25 cellular contexts compared by ENCODE assay signal in genomic region chr7:26486153-26486552, GRCh38.
A peak's percentile ranks its signal among the peaks of the same experiment; 100 is the strongest.
DNase-seq lines count a peak whose midpoint lies in the region; ATAC-seq and TF ChIP-seq lines count a peak whose summit lies in the region.
"Had no signal": no experiment of that assay in that cellular context is flagged by ENCODE, and none has a peak within 500 bp of the region (broad histone marks: within the 10 kb centered on the region; RNA-seq: fewer than 3 reads in every experiment).

No MANE protein-coding gene starts in this region.

- H3K9me3 Mint-ChIP-seq in mesothelial cell of epicardium, result no peaks in the 10 kb centered on the region
- H3K9me3 Mint-ChIP-seq: CD4-positive, alpha-beta T cell; CD8-positive, alpha-beta T cell had no signal

- peaks cover 6% of the 10 kb centered on the region for H3F3A ChIP-seq in neural cell (ENCODE audit: insufficient read depth, low read length, poor library complexity, severe bottlenecking)

- no peaks in the 10 kb centered on the region for H3K4me1 ChIP-seq in right atrium auricular region
- no peaks in the 10 kb centered on the region for H3K4me1 ChIP-seq in left ventricle myocardium inferior
- H3K4me1 ChIP-seq in uterus, result peaks cover 7 to 12% of the 10 kb centered on the region in 2 donors
- H3K4me1 ChIP-seq: A549, Caco-2 had no signal

- H3K9me2 ChIP-seq in neural cell (ENCODE audit: insufficient read depth, low read length), result no peaks in the 10 kb centered on the region

- H3K27ac ChIP-seq in right atrium auricular region (no peak overlapping the region), left ventricle myocardium inferior (replicated peaks) (no peak overlapping the region), neural cell (ENCODE audit: low read length) (peak overlapping the region; percentile 79), uterus (peak overlapping the region; percentile 53 to 58)
- H3K27ac ChIP-seq: 22Rv1; A549; BLaER1 treated with 17β-estradiol and CSF1 and Interleukin-3, amounts not matched to agents 10 nM and 100 nM; C4-2B had no signal

- no peaks in the 10 kb centered on the region for H3K79me2 ChIP-seq in neural cell (replicated peaks; ENCODE audit: insufficient read depth, low read length)

- peak overlapping the region; percentile 38 for H3K9ac ChIP-seq in neural cell (ENCODE audit: low read length)
- H3K9ac ChIP-seq: BLaER1 treated with 17β-estradiol and CSF1 and Interleukin-3, amounts not matched to agents 10 nM and 100 nM had no signal

- H3K36me3 Mint-ChIP-seq in mesothelial cell of epicardium, result no peaks in the 10 kb centered on the region
- H3K36me3 Mint-ChIP-seq: CD8-positive, alpha-beta T cell had no signal

- no peak for TF ChIP-seq RAD21 in neural cell (conservative IDR thresholded peaks at IDR 0.05)

- peak overlapping the region; percentile 96 for H3K27ac Mint-ChIP-seq in mesothelial cell of epicardium
- H3K27ac Mint-ChIP-seq: B cell; CD4-positive, alpha-beta T cell; CD8-positive, alpha-beta T cell had no signal

- no peaks in the 10 kb centered on the region for H3K27me3 Mint-ChIP-seq in mesothelial cell of epicardium (ENCODE audit: low read depth)

- no peak overlapping the region for H3K4me2 ChIP-seq in neural cell (ENCODE audit: low read length)
- H3K4me2 ChIP-seq: A549; BLaER1 treated with 17β-estradiol and CSF1 and Interleukin-3, amounts not matched to agents 10 nM and 100 nM had no signal

- H3K4me3 ChIP-seq in right atrium auricular region (no peak overlapping the region), left ventricle myocardium inferior (no peak overlapping the region), neural cell (ENCODE audit: low read length) (no peak overlapping the region), uterus (no peak overlapping the region)
- H3K4me3 ChIP-seq: A549; BLaER1 treated with 17β-estradiol and CSF1 and Interleukin-3, amounts not matched to agents 10 nM and 100 nM; GM12878 had no signal

- no peak overlapping the region for H3K4me3 Mint-ChIP-seq in mesothelial cell of epicardium
- H3K4me3 Mint-ChIP-seq: B cell; CD4-positive, alpha-beta T cell; CD8-positive, alpha-beta T cell had no signal

- TF ChIP-seq EP300 in neural cell (conservative IDR thresholded peaks at IDR 0.05; ENCODE audit: poor library complexity, severe bottlenecking), result no peak

- TF ChIP-seq CTCF in right atrium auricular region (IDR thresholded peaks at IDR 0.05), result no peak
- TF ChIP-seq CTCF in left ventricle myocardium inferior (IDR thresholded peaks at IDR 0.05; ENCODE audit: borderline replicate concordance), result no peak
- TF ChIP-seq CTCF in mesothelial cell of epicardium (IDR thresholded peaks at IDR 0.05; ENCODE audit: unreplicated experiment), result no peak
- no peak for TF ChIP-seq CTCF in neural cell (IDR thresholded peaks at IDR 0.05; ENCODE audit: poor library complexity, severe bottlenecking)
- TF ChIP-seq CTCF in uterus (IDR thresholded peaks at IDR 0.05), result no peak

- no peaks in the 10 kb centered on the region for H3K36me3 ChIP-seq in right atrium auricular region
- H3K36me3 ChIP-seq in left ventricle myocardium inferior, result no peaks in the 10 kb centered on the region
- no peaks in the 10 kb centered on the region for H3K36me3 ChIP-seq in neural cell (ENCODE audit: insufficient read depth, low read length)
- H3K36me3 ChIP-seq in uterus, result no peaks in the 10 kb centered on the region
- H3K36me3 ChIP-seq: BLaER1 treated with 17β-estradiol and CSF1 and Interleukin-3, amounts not matched to agents 10 nM and 100 nM had no signal

- DNase-seq in right atrium auricular region (ENCODE audit: low spot score) (peak; percentile 42), left ventricle myocardium inferior (no peak), mesothelial cell of epicardium (ENCODE audit: low spot score in 2 of 2, unreplicated experiment in 2 of 2) (no peak), uterus (no peak), NCI-H1105 treated with DMSO at 0.1 percent for 48 hours (lab: John Stamatoyannopoulos, UW) (no peak)
- DNase-seq in central memory CD4-positive, alpha-beta T cell, result no peak
- DNase-seq: AML-193; Caco-2; CD4-positive, alpha-beta T cell; CD8-positive, alpha-beta T cell; DMS 273 treated with DMSO at 0.1 percent for 48 hours; DMS153; DMS53; DMS79; DND-41; EL; GDM1 had no signal

- H2AFZ ChIP-seq in neural cell (ENCODE audit: low read depth, low read length), result no peak overlapping the region

- H3K27me3 ChIP-seq in right atrium auricular region, result no peaks in the 10 kb centered on the region
- H3K27me3 ChIP-seq in left ventricle myocardium inferior (ENCODE audit: low read depth), result peaks cover 27% of the 10 kb centered on the region
- H3K27me3 ChIP-seq in neural cell (ENCODE audit: insufficient read depth, low read depth, low read length), result no peaks in the 10 kb centered on the region
- no peaks in the 10 kb centered on the region for H3K27me3 ChIP-seq in uterus
- H3K27me3 ChIP-seq: BLaER1 treated with 17β-estradiol and CSF1 and Interleukin-3, amounts not matched to agents 10 nM and 100 nM had no signal

- no peak for TF ChIP-seq POLR2A in uterus (IDR thresholded peaks at IDR 0.05)

- intact Hi-C loops in left ventricle myocardium inferior (cut with micrococcal nuclease) (no loop called here), uterus (cut with DNase I; ENCODE audit: low total_unique reads) (no loop called here)

- H3K4me1 Mint-ChIP-seq in mesothelial cell of epicardium, result peaks cover 89% of the 10 kb centered on the region
- H3K4me1 Mint-ChIP-seq: B cell had no signal

- H3K9me3 ChIP-seq in right atrium auricular region (no peaks in the 10 kb centered on the region), left ventricle myocardium inferior (replicated peaks) (no peaks in the 10 kb centered on the region), neural cell (ENCODE audit: low read length) (no peaks in the 10 kb centered on the region), uterus (no peaks in the 10 kb centered on the region)
- H3K9me3 ChIP-seq: Caco-2 had no signal

- H4K20me1 ChIP-seq in neural cell (ENCODE audit: insufficient read depth), result no peaks in the 10 kb centered on the region
- H4K20me1 ChIP-seq: BLaER1 treated with 17β-estradiol and CSF1 and Interleukin-3, amounts not matched to agents 10 nM and 100 nM had no signal

- no peak for ATAC-seq in GM21737 (IDR thresholded peaks at IDR 0.05; ENCODE audit: unreplicated experiment)
- ATAC-seq: A549; CD8-positive, alpha-beta T cell; GM12878 had no signal

TF ChIP-seq in neural cell, 6 proteins besides CTCF, POLR2A, EP300 and RAD21:
- TF ChIP-seq SMC3 (conservative IDR thresholded peaks at IDR 0.05; ENCODE audit: poor library complexity) (no peak), POLR2AphosphoS5 (IDR thresholded peaks at IDR 0.05) (no peak), TAF1 (IDR thresholded peaks at IDR 0.05; ENCODE audit: low read depth) (no peak), REST (IDR thresholded peaks at IDR 0.05; ENCODE audit: borderline replicate concordance) (no peak), EZH2 (IDR thresholded peaks at IDR 0.05; ENCODE audit: borderline replicate concordance, insufficient read depth, low read length, poor library complexity, severe bottlenecking) (no peak), MXI1 (conservative IDR thresholded peaks at IDR 0.05; ENCODE audit: poor library complexity, severe bottlenecking) (no peak)

Comparison
In these comparisons a context has a peak if more than half of its experiments do, and no peak if none do; other contexts are left out.
1. H3K27ac ChIP-seq: peak in neural cell (single experiment) and uterus (2 of 2); none in right atrium auricular region (0 of 2) and left ventricle myocardium inferior (single experiment).